In genomic region chr1:119141020-119141424, GRCh38 we compare ENCODE assay signal across 9 cellular contexts. TPM values are rescaled to one million over a fixed set of nuclear protein-coding genes. Genes with fewer than 3 reads are reported as not detected.
A peak's percentile ranks its signal among the peaks of the same experiment; 100 is the strongest.
DNase-seq lines count a peak whose midpoint lies in the region; ATAC-seq and TF ChIP-seq lines count a peak whose summit lies in the region.
"Had no signal": no experiment of that assay in that cellular context is flagged by ENCODE, and none has a peak within 500 bp of the region (broad histone marks: within the 10 kb centered on the region; RNA-seq: fewer than 3 reads in every experiment).

No MANE protein-coding gene starts in this region.

- H3K4me3 Mint-ChIP-seq in activated naive CD8-positive, alpha-beta T cell treated with anti-CD3 and anti-CD28 coated beads, Interleukin-2, amount 50 U/mL, for 24 hours: no peak overlapping the region
- H3K4me3 Mint-ChIP-seq: naive thymus-derived CD8-positive, alpha-beta T cell had no signal

- DNase-seq in activated CD4-positive, CD25-positive, alpha-beta regulatory T cell treated with anti-CD3 and anti-CD28 coated beads, Interleukin-2, amount 50 U/mL, for 72 hours: peak; percentile 52
- DNase-seq in Panc1 (ENCODE audit: low read depth, low spot score) (no peak), NCI-H1417 (lab: John Stamatoyannopoulos, UW) (no peak)
- DNase-seq in activated naive CD8-positive, alpha-beta T cell treated with anti-CD3 and anti-CD28 coated beads, Interleukin-2, amount 50 U/mL, for 24 hours: peak; percentile 56
- DNase-seq in stimulated activated CD4-positive, alpha-beta T cell treated with anti-CD3 and anti-CD28 coated beads, Interleukin-4, amount 100 ng/mL, for 1 hour: peak; percentile 38

- no peak for ATAC-seq in activated CD4-positive, CD25-positive, alpha-beta regulatory T cell treated with anti-CD3 and anti-CD28 coated beads, Interleukin-2, amount 50 U/mL, for 24 hours
- ATAC-seq in Panc1 (peak; percentile 41), HG03432 (IDR thresholded peaks at IDR 0.05; ENCODE audit: unreplicated experiment) (no peak)
- ATAC-seq in activated naive CD8-positive, alpha-beta T cell treated with anti-CD3 and anti-CD28 coated beads, Interleukin-2, amount 50 U/mL, for 24 hours: peak; percentile 14

- H3K9me3 Mint-ChIP-seq in activated naive CD8-positive, alpha-beta T cell treated with anti-CD3 and anti-CD28 coated beads, Interleukin-2, amount 50 U/mL, for 24 hours: no peaks in the 10 kb centered on the region
- H3K9me3 Mint-ChIP-seq: naive thymus-derived CD8-positive, alpha-beta T cell had no signal

- in situ Hi-C loops in Panc1 (cut with HindIII; ENCODE audit: low pct_unique_long_range_greater_than_20kb, low sequenced_read_pairs): no loop called here

- H3K27me3 ChIP-seq in Panc1 (ENCODE audit: control insufficient read depth, insufficient read depth, low read length) (no peaks in the 10 kb centered on the region), iPS-15b (ENCODE audit: control insufficient read depth, insufficient read depth, low read length) (no peaks in the 10 kb centered on the region)

- no peaks in the 10 kb centered on the region for H3K27me3 Mint-ChIP-seq in activated naive CD8-positive, alpha-beta T cell treated with anti-CD3 and anti-CD28 coated beads, Interleukin-2, amount 50 U/mL, for 24 hours
- H3K27me3 Mint-ChIP-seq: naive thymus-derived CD8-positive, alpha-beta T cell had no signal

- H3K9ac ChIP-seq in iPS-15b (ENCODE audit: low read depth, low read length): peak overlapping the region; percentile 99

- H3K9me3 ChIP-seq in Panc1 (ENCODE audit: control insufficient read depth, insufficient read depth, low read depth, low read length) (no peaks in the 10 kb centered on the region), iPS-15b (ENCODE audit: control insufficient read depth, insufficient read depth, low read length) (no peaks in the 10 kb centered on the region)

- peak; percentile 65 for TF ChIP-seq CTCF in Panc1 (IDR thresholded peaks at IDR 0.05)

- CTCF ChIA-PET in Panc1 (lab: Charles Lee): interaction anchor here (0.7 kb wide), 1 partner anchor 89 kb away, joined by 3 read pairs; no protein-coding TSS in a partner anchor

- intact Hi-C loops in Panc1 (cut with micrococcal nuclease; ENCODE audit: unreplicated experiment): no loop called here

- peak overlapping the region; percentile 69 to 75 for H3K4me3 ChIP-seq in Panc1 (ENCODE audit: low read depth in 2 of 2, low read length in 2 of 2)
- peak overlapping the region; percentile 86 for H3K4me3 ChIP-seq in iPS-15b (ENCODE audit: low read depth, low read length)

- H3K27ac Mint-ChIP-seq in activated naive CD8-positive, alpha-beta T cell treated with anti-CD3 and anti-CD28 coated beads, Interleukin-2, amount 50 U/mL, for 24 hours: no peak overlapping the region
- H3K27ac Mint-ChIP-seq: naive thymus-derived CD8-positive, alpha-beta T cell had no signal

- peaks cover 20% of the 10 kb centered on the region for H3K4me1 Mint-ChIP-seq in activated naive CD8-positive, alpha-beta T cell treated with anti-CD3 and anti-CD28 coated beads, Interleukin-2, amount 50 U/mL, for 24 hours

- POLR2A ChIA-PET in Panc1 (lab: Charles Lee): interaction anchor here (0.6 kb wide), 1 partner anchor 32 kb away, joined by 3 read pairs; no protein-coding TSS in a partner anchor

- peaks cover 14% of the 10 kb centered on the region for H3K36me3 Mint-ChIP-seq in activated naive CD8-positive, alpha-beta T cell treated with anti-CD3 and anti-CD28 coated beads, Interleukin-2, amount 50 U/mL, for 24 hours (ENCODE audit: low read depth)

- H3K27ac ChIP-seq in Panc1 (ENCODE audit: low read length): peak overlapping the region; percentile 89

- no peaks in the 10 kb centered on the region for H3K4me1 ChIP-seq in Panc1 (ENCODE audit: control insufficient read depth, insufficient read depth, low read length)
- no peaks in the 10 kb centered on the region for H3K4me1 ChIP-seq in iPS-15b (ENCODE audit: control insufficient read depth, insufficient read depth, low read length)

- BruUV-seq in Panc1 (replicated peaks; lab: Mats Ljungman, UMichigan): no TSS peak

- no peaks in the 10 kb centered on the region for H3K36me3 ChIP-seq in Panc1 (ENCODE audit: control insufficient read depth, insufficient read depth, low read length)
- no peaks in the 10 kb centered on the region for H3K36me3 ChIP-seq in iPS-15b (ENCODE audit: control insufficient read depth, insufficient read depth, low read length)

RNA-seq across cellular contexts. Expression of gene WARS2, which starts 0.6 kb away (rescaled TPM):
- 6.6 TPM for total RNA-seq in Panc1 (2021; ENCODE audit: unreplicated experiment)
- polyA plus RNA-seq in Panc1 (2012; ENCODE audit: insufficient read length): 6.2 TPM

Comparison
In these comparisons a context has a peak if more than half of its experiments do, and no peak if none do; other contexts are left out.
1. DNase-seq: peak in activated CD4-positive, CD25-positive, alpha-beta regulatory T cell treated with anti-CD3 and anti-CD28 coated beads, Interleukin-2, amount 50 U/mL, for 72 hours (single experiment), activated naive CD8-positive, alpha-beta T cell treated with anti-CD3 and anti-CD28 coated beads, Interleukin-2, amount 50 U/mL, for 24 hours (single experiment) and stimulated activated CD4-positive, alpha-beta T cell treated with anti-CD3 and anti-CD28 coated beads, Interleukin-4, amount 100 ng/mL, for 1 hour (single experiment); none in Panc1 (single experiment) and NCI-H1417 (0 of 3).
2. ATAC-seq: peak in Panc1 (single experiment) and activated naive CD8-positive, alpha-beta T cell treated with anti-CD3 and anti-CD28 coated beads, Interleukin-2, amount 50 U/mL, for 24 hours (single experiment); none in activated CD4-positive, CD25-positive, alpha-beta regulatory T cell treated with anti-CD3 and anti-CD28 coated beads, Interleukin-2, amount 50 U/mL, for 24 hours (0 of 2) and HG03432 (single experiment).